In genomic region chr6:140993515-140993914, GRCh38 we compare ENCODE assay signal across 23 cellular contexts.
"Had no signal": no experiment of that assay in that cellular context is flagged by ENCODE, and none has a peak within 500 bp of the region (broad histone marks: within the 10 kb centered on the region; RNA-seq: fewer than 3 reads in every experiment).

No MANE protein-coding gene starts in this region.

- ATAC-seq: foreskin keratinocyte; gastroesophageal sphincter; heart left ventricle; left cardiac atrium; left lung; left ventricle myocardium superior; lower lobe of right lung; mucosa of descending colon; naive thymus-derived CD8-positive, alpha-beta T cell had no signal

- H3K79me2 ChIP-seq: hepatocyte had no signal

- H3K4me1 ChIP-seq: foreskin keratinocyte, left lung, lower lobe of right lung had no signal

- H3K4me2 ChIP-seq: hepatocyte had no signal

- H3K36me3 ChIP-seq: esophagus muscularis mucosa, gastroesophageal sphincter, heart left ventricle, left lung, lower lobe of right lung had no signal

- H2AFZ ChIP-seq: hepatocyte had no signal

- H3K27ac ChIP-seq: coronary artery, dorsolateral prefrontal cortex, esophagus muscularis mucosa, foreskin keratinocyte, gastroesophageal sphincter, heart left ventricle, hepatocyte, left lung, lower lobe of right lung had no signal

- FAIRE-seq: endothelial cell of umbilical vein, frontal cortex had no signal

- H3K4me3 ChIP-seq: coronary artery, dorsolateral prefrontal cortex, esophagus muscularis mucosa, gastroesophageal sphincter, heart left ventricle, hepatocyte, left lung, lower lobe of right lung, mucosa of descending colon had no signal

- DNase-seq: dermis blood vessel endothelial cell; dorsolateral prefrontal cortex; effector CD4-positive, alpha-beta T cell; effector memory CD4-positive, alpha-beta T cell; foreskin keratinocyte; heart left ventricle; hypothalamus; immature natural killer cell; islet precursor cell; left cardiac atrium; left lung; left ventricle myocardium superior; lower lobe of right lung; mesenchymal stem cell; mucosa of descending colon; naive B cell; naive thymus-derived CD8-positive, alpha-beta T cell had no signal

- H3K27me3 ChIP-seq: dorsolateral prefrontal cortex, esophagus muscularis mucosa, foreskin keratinocyte, gastroesophageal sphincter, heart left ventricle, hepatocyte, left lung had no signal
